ENCODE assay signal across 8 cellular contexts in the genomic region with DNA sequence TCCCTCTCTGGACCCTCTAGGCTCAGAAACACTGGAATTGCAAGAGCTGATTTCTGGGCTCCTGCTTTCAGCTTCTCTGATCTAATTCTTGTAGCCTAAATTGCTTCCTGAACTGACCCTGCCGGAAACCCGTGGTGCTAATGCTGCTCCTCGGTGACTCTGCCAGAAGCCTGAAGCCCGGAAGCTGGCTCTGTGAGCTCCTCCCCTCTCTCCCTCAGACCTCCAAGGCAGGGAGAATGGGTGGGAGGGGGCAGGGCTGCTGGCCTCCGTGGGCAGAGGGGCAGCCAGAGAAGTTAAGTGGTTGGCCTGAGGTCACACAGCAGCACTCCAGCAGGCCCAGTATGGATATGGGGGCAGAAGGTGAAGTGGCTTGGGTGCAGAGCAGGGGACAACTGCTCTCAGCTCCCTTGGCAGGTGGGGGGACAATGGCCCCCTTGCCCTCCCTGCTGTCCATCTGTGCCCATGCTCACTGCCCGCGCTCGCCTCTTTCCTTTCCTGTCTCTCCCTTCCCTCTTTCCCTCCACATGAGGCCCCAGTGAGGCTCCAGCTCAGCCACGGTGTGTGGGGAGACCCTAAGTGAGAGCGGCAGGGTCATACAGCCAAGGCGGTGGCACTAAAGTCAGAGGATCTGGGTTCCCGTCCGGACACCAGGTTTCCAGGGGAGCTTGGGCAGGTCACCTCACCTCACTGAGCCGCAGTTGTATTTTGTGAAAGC. TPM values are rescaled to one million over a fixed set of nuclear protein-coding genes. Genes with fewer than 3 reads are reported as not detected.
DNase-seq lines count a peak whose midpoint lies in the region; ATAC-seq and TF ChIP-seq lines count a peak whose summit lies in the region.

No MANE protein-coding gene starts in this region.

- CTCF ChIA-PET in HEK293 (lab: Yijun Ruan, JAX), result interaction anchor here (0.9 to 3.0 kb wide), 3 partner anchors 8 to 163 kb away, joined by 3 to 19 read pairs (median 3); a partner anchor contains a TSS

- peak; percentile 19 for DNase-seq in activated T-helper 1 cell treated with Interleukin-2 at 50 U/mL for 16 hours (ENCODE audit: low read depth)
- peak; percentile 69 for DNase-seq in left ventricle myocardium superior
- peak; percentile 25 to 31 for DNase-seq in stimulated activated CD8-positive, alpha-beta memory T cell treated with anti-CD3 and anti-CD28 coated beads, Interleukin-2, amount 100 ng/mL, for 48 hours (ENCODE audit: low read depth in 2 of 2)
- DNase-seq in NCI-H187 treated with DMSO at 0.1 percent for 48 hours (lab: John Stamatoyannopoulos, UW), result no peak
- DNase-seq in NCI-H2107 treated with DMSO at 0.1 percent for 48 hours (lab: John Stamatoyannopoulos, UW; ENCODE audit: unreplicated experiment), result no peak
- DNase-seq in RKO (ENCODE audit: low spot score), result no peak
- no peak for DNase-seq in DMS79 (lab: John Stamatoyannopoulos, UW)

- no peaks in the 10 kb centered on the region for H3K9me3 ChIP-seq in HEK293 (ENCODE audit: control insufficient read depth, insufficient read depth, low read depth, low read length)

- no peaks in the 10 kb centered on the region for H3K36me3 ChIP-seq in HEK293 (ENCODE audit: control insufficient read depth in 2 of 2, insufficient read depth in 1 of 2, low read length in 2 of 2)

- no peaks in the 10 kb centered on the region for H3K4me1 ChIP-seq in HEK293 (ENCODE audit: control insufficient read depth, insufficient read depth, low read length)

- TF ChIP-seq CTCF in HEK293 (tag by site-specific recombination; IDR thresholded peaks at IDR 0.05), result no peak

- peak; percentile 79 for ATAC-seq in left ventricle myocardium superior

- no peak overlapping the region for H3K4me3 ChIP-seq in HEK293 (ENCODE audit: low read depth, low read length)

- intact Hi-C loops in left ventricle myocardium superior (cut with micrococcal nuclease), result no loop called here

- POLR2A ChIA-PET in HEK293 (lab: Yijun Ruan, JAX), result interaction anchor here (1.1 kb wide), 1 partner anchor 8 kb away, joined by 3 read pairs; no protein-coding TSS in a partner anchor

- H3K27ac ChIP-seq in HEK293 (ENCODE audit: extremely low read depth, low read depth, low read length), result no peak overlapping the region

TF ChIP-seq in HEK293, 187 proteins besides CTCF, POLR2A, EP300 and RAD21:
- TF ChIP-seq ZNF530 (tag by site-specific recombination; IDR thresholded peaks at IDR 0.05; ENCODE audit: low read depth) (0 out of 2 replicates have a peak, but pooled peaks have one; percentile 22), BCL11A (tag by site-specific recombination; IDR thresholded peaks at IDR 0.05; ENCODE audit: low read depth) (no peak)

RNA-seq across cellular contexts. Expression of a gene that starts 16.2 kb away (rescaled TPM):
- total RNA-seq in left ventricle myocardium superior, result 2.5 TPM

RNA-seq across cellular contexts. Expression of a gene that starts 19.6 kb away (rescaled TPM):
- total RNA-seq in left ventricle myocardium superior, result not detected

RNA-seq across cellular contexts. Expression of a gene that starts 45.1 kb away (rescaled TPM):
- total RNA-seq in left ventricle myocardium superior, result 4.6 TPM

RNA-seq across cellular contexts. Expression of a gene that starts 48.8 kb away (rescaled TPM):
- not detected for total RNA-seq in left ventricle myocardium superior

Comparison
In these comparisons a context has a peak if more than half of its experiments do, and no peak if none do; other contexts are left out.
1. DNase-seq: peak in activated T-helper 1 cell treated with Interleukin-2 at 50 U/mL for 16 hours (single experiment), left ventricle myocardium superior (single experiment) and stimulated activated CD8-positive, alpha-beta memory T cell treated with anti-CD3 and anti-CD28 coated beads, Interleukin-2, amount 100 ng/mL, for 48 hours (2 of 2); none in NCI-H187 treated with DMSO at 0.1 percent for 48 hours (single experiment), NCI-H2107 treated with DMSO at 0.1 percent for 48 hours (single experiment), RKO (single experiment) and DMS79 (single experiment).